In the genomic region with DNA sequence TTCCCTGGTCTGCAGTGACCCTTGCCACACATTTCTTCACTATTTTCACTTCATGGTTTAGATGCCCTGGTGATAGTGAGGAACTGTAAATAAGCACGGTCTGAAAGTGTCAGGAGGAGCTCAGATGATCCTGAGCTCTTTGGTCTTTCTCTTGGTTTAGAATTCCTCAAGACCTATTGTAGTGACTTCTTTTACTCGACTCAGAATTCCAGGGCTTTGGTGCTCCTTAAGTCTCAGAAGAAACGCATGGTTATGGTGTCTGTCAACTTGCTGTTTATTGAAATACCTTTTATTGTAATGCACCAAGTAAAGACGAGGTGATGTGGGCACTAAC, we compare ENCODE assay signal across 12 cellular contexts.
DNase-seq lines count a peak whose midpoint lies in the region; ATAC-seq and TF ChIP-seq lines count a peak whose summit lies in the region.
"Had no signal": no experiment of that assay in that cellular context is flagged by ENCODE, and none has a peak within 500 bp of the region (broad histone marks: within the 10 kb centered on the region; RNA-seq: fewer than 3 reads in every experiment).

No MANE protein-coding gene starts in this region.

- CTCF ChIA-PET in A673 (lab: Charles Lee), result interaction anchor here (0.5 to 0.6 kb wide), 2 partner anchors 20 to 38 kb away, joined by 3 read pairs; no protein-coding TSS in a partner anchor

- peaks cover 20% of the 10 kb centered on the region for H3K27me3 Mint-ChIP-seq in T-helper 2 cell treated with Interferon-gamma antibody and Interleukin-4, amounts not matched to agents 5 μg/mL and 100 μg/mL, for 36 hours (ENCODE audit: low read depth)

- no peak overlapping the region for H3K4me3 ChIP-seq in A673 (ENCODE audit: low read depth, low read length, poor library complexity, severe bottlenecking)
- H3K4me3 ChIP-seq in SJCRH30, result no peak overlapping the region
- no peak overlapping the region for H3K4me3 ChIP-seq in fibroblast of villous mesenchyme (ENCODE audit: low read depth, low read length)
- no peak overlapping the region for H3K4me3 ChIP-seq in psoas muscle
- H3K4me3 ChIP-seq: neural progenitor cell had no signal

- intact Hi-C loops in A673 (cut with micrococcal nuclease; ENCODE audit: unreplicated experiment) (no loop called here), psoas muscle (cut with DNase I) (loop anchor here in 1 of 2 donors (5.0 kb wide), 1 partner anchor 84 kb away; the partner anchor contains the start of gene SAMD4A)

- H3K4me1 ChIP-seq in A673 (ENCODE audit: insufficient read depth, low read length, poor library complexity, severe bottlenecking) (peaks cover 32% of the 10 kb centered on the region), SJCRH30 (peaks cover 43% of the 10 kb centered on the region), psoas muscle (peaks cover 73% of the 10 kb centered on the region)

- 40 to 51% (median 45%) methylated on average over 4 of the region's 4 CpGs for WGBS in psoas muscle, 3 donors

- TF ChIP-seq CTCF in A673 (conservative IDR thresholded peaks at IDR 0.05; ENCODE audit: low read depth, low read length) (no peak), fibroblast of villous mesenchyme (IDR thresholded peaks at IDR 0.05; ENCODE audit: insufficient read depth, low read depth, low read length) (no peak), psoas muscle (IDR thresholded peaks at IDR 0.05) (no peak)

- H3K4me3 Mint-ChIP-seq in T-helper 2 cell treated with Interferon-gamma antibody and Interleukin-4, amounts not matched to agents 5 μg/mL and 100 μg/mL, for 36 hours, result no peak overlapping the region
- H3K4me3 Mint-ChIP-seq: neural progenitor cell had no signal

- H3K27me3 ChIP-seq in A673 (replicated peaks; ENCODE audit: insufficient read depth, low read depth, low read length, poor library complexity) (no peaks in the 10 kb centered on the region), SJCRH30 (no peaks in the 10 kb centered on the region), psoas muscle (ENCODE audit: insufficient read depth in 3 of 3, low read length in 2 of 3) (peaks cover 0 to 4% (median 0%) of the 10 kb centered on the region in 3 donors)
- H3K27me3 ChIP-seq: neural progenitor cell had no signal

- H3K9me3 ChIP-seq in A673 (ENCODE audit: low read depth, low read length, poor library complexity, severe bottlenecking) (no peaks in the 10 kb centered on the region), SJCRH30 (replicated peaks) (no peaks in the 10 kb centered on the region), psoas muscle (no peaks in the 10 kb centered on the region)

- no peaks in the 10 kb centered on the region for H3K36me3 Mint-ChIP-seq in T-helper 2 cell treated with Interferon-gamma antibody and Interleukin-4, amounts not matched to agents 5 μg/mL and 100 μg/mL, for 36 hours (ENCODE audit: low read depth)
- H3K36me3 Mint-ChIP-seq: neural progenitor cell had no signal

- no peak overlapping the region for H3K27ac Mint-ChIP-seq in T-helper 2 cell treated with Interferon-gamma antibody and Interleukin-4, amounts not matched to agents 5 μg/mL and 100 μg/mL, for 36 hours
- H3K27ac Mint-ChIP-seq: activated T-helper 2 cell treated with anti-CD3 and anti-CD28 coated beads, Interferon-gamma antibody, Interleukin-2, Interleukin-4, amounts not matched to agents 10 μg/mL and 5 μg/mL and 100 μg/mL, durations not matched to agents 14 hours and 24 hours and 36 hours; neural progenitor cell had no signal

- H3K36me3 ChIP-seq in A673 (ENCODE audit: insufficient read depth, low read length, poor library complexity, severe bottlenecking), result no peaks in the 10 kb centered on the region
- no peaks in the 10 kb centered on the region for H3K36me3 ChIP-seq in SJCRH30
- no peaks in the 10 kb centered on the region for H3K36me3 ChIP-seq in psoas muscle (ENCODE audit: insufficient read depth in 1 of 2, low read depth in 1 of 2)
- H3K36me3 ChIP-seq: neural progenitor cell, WERI-Rb-1 had no signal

- no peaks in the 10 kb centered on the region for H3K9me3 Mint-ChIP-seq in T-helper 2 cell treated with Interferon-gamma antibody and Interleukin-4, amounts not matched to agents 5 μg/mL and 100 μg/mL, for 36 hours
- H3K9me3 Mint-ChIP-seq: activated T-helper 2 cell treated with anti-CD3 and anti-CD28 coated beads, Interferon-gamma antibody, Interleukin-2, Interleukin-4, amounts not matched to agents 10 μg/mL and 5 μg/mL and 100 μg/mL, durations not matched to agents 14 hours and 24 hours and 36 hours; neural progenitor cell had no signal

- POLR2A ChIA-PET in A673 (lab: Charles Lee; ENCODE audit: low non-redundant PET), result interaction anchor here (0.6 kb wide), 1 partner anchor 25 kb away, joined by 3 read pairs; no protein-coding TSS in a partner anchor

- H3K4me1 Mint-ChIP-seq in T-helper 2 cell treated with Interferon-gamma antibody and Interleukin-4, amounts not matched to agents 5 μg/mL and 100 μg/mL, for 36 hours (ENCODE audit: low read depth), result peaks cover 15% of the 10 kb centered on the region

- BruUV-seq in A673 (replicated peaks; lab: Mats Ljungman, UMichigan), result no TSS peak

- ATAC-seq in psoas muscle, result peak in 1 of 4 donors; percentile 13
- no peak for ATAC-seq in HG03196 (IDR thresholded peaks at IDR 0.05; ENCODE audit: unreplicated experiment)

- DNase-seq in A673 (ENCODE audit: low spot score), result no peak
- DNase-seq in SJCRH30, result no peak
- DNase-seq in fibroblast of villous mesenchyme (ENCODE audit: low read depth), result peak; percentile 72
- no peak for DNase-seq in psoas muscle
- DNase-seq in SK-N-DZ (ENCODE audit: low spot score), result no peak
- no peak for DNase-seq in germinal center (ENCODE audit: low spot score)
- no peak for DNase-seq in T-helper 2 cell treated with Interferon-gamma antibody and Interleukin-4, amounts not matched to agents 5 μg/mL and 100 μg/mL, for 36 hours (ENCODE audit: low spot score)
- DNase-seq: WERI-Rb-1 had no signal

- peak overlapping the region; percentile 92 for H3K27ac ChIP-seq in A673 (ENCODE audit: low read depth, low read length, poor library complexity, severe bottlenecking)
- peak overlapping the region; percentile 98 for H3K27ac ChIP-seq in SJCRH30
- peak overlapping the region; percentile 88 for H3K27ac ChIP-seq in psoas muscle
- H3K27ac ChIP-seq: KMS-11, neural progenitor cell, WERI-Rb-1 had no signal
